Comparison of ENCODE assay signal across 25 cellular contexts in genomic region chr2:142767847-142768246, GRCh38.
DNase-seq lines count a peak whose midpoint lies in the region; ATAC-seq, FAIRE-seq and TF ChIP-seq lines count a peak whose summit lies in the region.
"Had no signal": no experiment of that assay in that cellular context is flagged by ENCODE, and none has a peak within 500 bp of the region (broad histone marks: within the 10 kb centered on the region; RNA-seq: fewer than 3 reads in every experiment).

No MANE protein-coding gene starts in this region.

- DNase-seq in HepG2 (ENCODE audit: low spot score) (no peak), right lobe of liver (no peak), IMR-90 (no peak), K562 (ENCODE audit: extremely low read depth in 1 of 4, low spot score in 3 of 4) (no peak), kidney (no peak), OCI-M2 (lab: John Stamatoyannopoulos, UW; ENCODE audit: unreplicated experiment) (no peak), left ventricle myocardium inferior (no peak)
- DNase-seq in stimulated activated CD4-positive, alpha-beta T cell treated with anti-CD3 and anti-CD28 coated beads, Interleukin-4, amount 100 ng/mL, for 4 hours = no peak
- DNase-seq: BE2C; C1 segment of cervical spinal cord; CD4-positive, alpha-beta memory T cell; CD4-positive, CD25-positive, alpha-beta regulatory T cell; CD8-positive, alpha-beta memory T cell; COR-L47; DMS 273 treated with DMSO at 0.1 percent for 48 hours; DMS153; DMS53; DMS79; DND-41; EL; GDM1 had no signal

- dilution Hi-C loops in IMR-90 (cut with HindIII; ENCODE audit: low sequenced_read_pairs, unreplicated experiment) = no loop called here

- TF ChIP-seq RAD21 in HepG2 (CRISPR knock-in tag; IDR thresholded peaks at IDR 0.05) = no peak
- TF ChIP-seq RAD21 in IMR-90 (IDR thresholded peaks at IDR 0.05; ENCODE audit: low read length) = no peak
- no peak for TF ChIP-seq RAD21 in K562 (CRISPR knock-in tag; conservative IDR thresholded peaks at IDR 0.05 in 1 of 2, IDR thresholded peaks at IDR 0.05 in 1 of 2)

- H3K23ac ChIP-seq in IMR-90 (ENCODE audit: low read depth, low read length) = no peak overlapping the region

- no peak overlapping the region for H3K56ac ChIP-seq in IMR-90 (ENCODE audit: extremely low read depth, insufficient read depth, low read length)

- H2BK15ac ChIP-seq in IMR-90 (ENCODE audit: low read depth, low read length) = no peak overlapping the region

- H3K4me3 ChIP-seq in HepG2 (replicated peaks in 1 of 3; ENCODE audit: insufficient read depth in 1 of 3, low read depth in 2 of 3, low read length in 3 of 3) = no peak overlapping the region
- H3K4me3 ChIP-seq in right lobe of liver = no peak overlapping the region
- H3K4me3 ChIP-seq in IMR-90 (ENCODE audit: insufficient read depth, low read depth, low read length) = no peak overlapping the region
- H3K4me3 ChIP-seq in K562 = no peak overlapping the region
- no peak overlapping the region for H3K4me3 ChIP-seq in kidney (ENCODE audit: low read length in 2 of 2)
- no peak overlapping the region for H3K4me3 ChIP-seq in left ventricle myocardium inferior
- H3K4me3 ChIP-seq: BLaER1, GM12878 had no signal

- CTCF ChIA-PET in HepG2 (lab: Yijun Ruan, JAX; ENCODE audit: low intra/inter-chr PET ratio, low total read pairs) (no interaction called here), IMR-90 (lab: Yijun Ruan, JAX) (no interaction called here), K562 (lab: Yijun Ruan, JAX; ENCODE audit: low intra/inter-chr PET ratio) (no interaction called here)

- no TSS peak for BruUV-seq in HepG2 (replicated peaks; lab: Mats Ljungman, UMichigan)
- BruUV-seq in IMR-90 (replicated peaks; lab: Mats Ljungman, UMichigan) = no TSS peak
- no TSS peak for BruUV-seq in K562 (replicated peaks; lab: Mats Ljungman, UMichigan)

- H3K9ac ChIP-seq in HepG2 (ENCODE audit: insufficient read depth, low read depth, low read length) = no peak overlapping the region
- H3K9ac ChIP-seq in IMR-90 (ENCODE audit: low read depth, low read length) = no peak overlapping the region
- H3K9ac ChIP-seq in K562 (ENCODE audit: insufficient read depth in 1 of 2, low read depth in 2 of 2, low read length in 2 of 2) = no peak overlapping the region
- no peak overlapping the region for H3K9ac ChIP-seq in kidney (ENCODE audit: low read length in 2 of 2)
- H3K9ac ChIP-seq: BLaER1 had no signal

- H3K79me2 ChIP-seq in HepG2 (ENCODE audit: insufficient read depth, low read length) = no peaks in the 10 kb centered on the region
- H3K79me2 ChIP-seq in K562 (ENCODE audit: control insufficient read depth, insufficient read depth, low read length) = no peaks in the 10 kb centered on the region

- H2BK5ac ChIP-seq in IMR-90 (ENCODE audit: low read depth, low read length, poor library complexity, severe bottlenecking) = no peak overlapping the region

- no peak overlapping the region for H3K4ac ChIP-seq in IMR-90 (ENCODE audit: low read depth, low read length)

- no peaks in the 10 kb centered on the region for H3K36me3 ChIP-seq in HepG2 (replicated peaks in 1 of 2; ENCODE audit: control insufficient read depth in 1 of 2, insufficient read depth in 2 of 2, low read length in 2 of 2)
- H3K36me3 ChIP-seq in right lobe of liver = no peaks in the 10 kb centered on the region
- no peaks in the 10 kb centered on the region for H3K36me3 ChIP-seq in IMR-90 (ENCODE audit: control insufficient read depth, insufficient read depth, low read length)
- no peaks in the 10 kb centered on the region for H3K36me3 ChIP-seq in K562 (ENCODE audit: control insufficient read depth, insufficient read depth, low read length)
- H3K36me3 ChIP-seq in kidney (ENCODE audit: control insufficient read depth in 1 of 2, insufficient read depth in 2 of 2, low read length in 2 of 2) = no peaks in the 10 kb centered on the region
- H3K36me3 ChIP-seq in left ventricle myocardium inferior = no peaks in the 10 kb centered on the region
- H3K36me3 ChIP-seq: BE2C, BLaER1 had no signal

- ATAC-seq in HepG2 (no peak), right lobe of liver (no peak), IMR-90 (ENCODE audit: low read depth) (no peak), K562 (no peak)
- ATAC-seq: GM12878 had no signal

- H2AK9ac ChIP-seq in IMR-90 (replicated peaks; ENCODE audit: low read depth, low read length, poor library complexity) = no peak overlapping the region

- no peaks in the 10 kb centered on the region for H3K4me1 ChIP-seq in HepG2 (ENCODE audit: insufficient read depth, low read length)
- H3K4me1 ChIP-seq in right lobe of liver = no peaks in the 10 kb centered on the region
- no peaks in the 10 kb centered on the region for H3K4me1 ChIP-seq in IMR-90 (ENCODE audit: control insufficient read depth, insufficient read depth, low read length)
- H3K4me1 ChIP-seq in K562 (replicated peaks in 1 of 2; ENCODE audit: control insufficient read depth in 2 of 2, insufficient read depth in 2 of 2, low read length in 2 of 2) = no peaks in the 10 kb centered on the region
- no peaks in the 10 kb centered on the region for H3K4me1 ChIP-seq in kidney (ENCODE audit: control insufficient read depth in 1 of 2, insufficient read depth in 1 of 2, low read depth in 1 of 2, low read length in 2 of 2)
- H3K4me1 ChIP-seq in left ventricle myocardium inferior = no peaks in the 10 kb centered on the region
- H3K4me1 ChIP-seq: BE2C, BLaER1 had no signal

- H3K4me2 ChIP-seq in HepG2 (ENCODE audit: low read depth, low read length) (no peak overlapping the region), IMR-90 (ENCODE audit: low read depth, low read length) (no peak overlapping the region), K562 (ENCODE audit: insufficient read depth, low read length) (no peak overlapping the region)
- H3K4me2 ChIP-seq: BLaER1 had no signal

- H3K27ac ChIP-seq in HepG2 (ENCODE audit: extremely low read length, insufficient read depth, low read length) = no peak overlapping the region
- H3K27ac ChIP-seq in right lobe of liver = no peak overlapping the region
- no peak overlapping the region for H3K27ac ChIP-seq in IMR-90 (ENCODE audit: insufficient read depth, low read length)
- no peak overlapping the region for H3K27ac ChIP-seq in K562 (ENCODE audit: extremely low read depth, low read depth, low read length)
- no peak overlapping the region for H3K27ac ChIP-seq in kidney (ENCODE audit: low read depth in 2 of 2, low read length in 2 of 2)
- no peak overlapping the region for H3K27ac ChIP-seq in left ventricle myocardium inferior (replicated peaks)
- H3K27ac ChIP-seq: 22Rv1, BLaER1 had no signal

- H2BK120ac ChIP-seq in IMR-90 (ENCODE audit: low read depth, low read length) = no peak overlapping the region

- POLR2A ChIA-PET in HepG2 (lab: Yijun Ruan, JAX) (no interaction called here), IMR-90 (lab: Charles Lee; ENCODE audit: unreplicated experiment) (no interaction called here), K562 (lab: Yijun Ruan, JAX) (no interaction called here)

- H4K5ac ChIP-seq in IMR-90 (ENCODE audit: low read depth, low read length) = no peak overlapping the region

- no peak overlapping the region for H2BK20ac ChIP-seq in IMR-90 (ENCODE audit: low read depth, low read length)

- H4K91ac ChIP-seq in IMR-90 (ENCODE audit: insufficient read depth, low read depth, low read length) = no peak overlapping the region

- TF ChIP-seq EP300 in HepG2 (IDR thresholded peaks at IDR 0.05; ENCODE audit: low read depth in 2 of 2, low read length in 2 of 2) (no peak), HepG2 (CRISPR knock-in tag; IDR thresholded peaks at IDR 0.05; ENCODE audit: borderline replicate concordance) (no peak), K562 (IDR thresholded peaks at IDR 0.05; ENCODE audit: low read length) (no peak)

- H3K79me1 ChIP-seq in IMR-90 (ENCODE audit: low read depth in 1 of 2, low read length in 2 of 2) = no peaks in the 10 kb centered on the region

- FAIRE-seq in HepG2 (lab: Jason Lieb, UNC) = no peak
- FAIRE-seq in K562 (lab: Jason Lieb, UNC) = no peak
- FAIRE-seq in kidney (lab: Jason Lieb, UNC) = peak; percentile 37
- FAIRE-seq: GM12878, GM18507 had no signal

- H2AFZ ChIP-seq in HepG2 (ENCODE audit: low read length) = no peak overlapping the region
- H2AFZ ChIP-seq in IMR-90 (replicated peaks; ENCODE audit: low read length, poor library complexity) = no peak overlapping the region
- no peak overlapping the region for H2AFZ ChIP-seq in K562 (ENCODE audit: low read depth, low read length)

- no peak overlapping the region for H3K18ac ChIP-seq in IMR-90 (ENCODE audit: low read depth, low read length)

- no peak overlapping the region for H2AK5ac ChIP-seq in IMR-90 (ENCODE audit: low read depth, low read length)

- in situ Hi-C loops in HepG2 (cut with HindIII; ENCODE audit: extremely low pct_ligation_motif_present, low pct_unique_long_range_greater_than_20kb) = no loop called here
- in situ Hi-C loops in IMR-90 (cut with MboI; ENCODE audit: low sequenced_read_pairs) = no loop called here
- in situ Hi-C loops in K562 (cut with MboI) = no loop called here

- H3K27me3 ChIP-seq in HepG2 (ENCODE audit: control insufficient read depth in 1 of 2, insufficient read depth in 2 of 2, low read length in 2 of 2) (no peaks in the 10 kb centered on the region), right lobe of liver (no peaks in the 10 kb centered on the region), IMR-90 (ENCODE audit: control insufficient read depth, insufficient read depth, low read length) (no peaks in the 10 kb centered on the region), K562 (ENCODE audit: control insufficient read depth in 2 of 2, insufficient read depth in 2 of 2, low read length in 2 of 2) (no peaks in the 10 kb centered on the region), left ventricle myocardium inferior (ENCODE audit: low read depth) (no peaks in the 10 kb centered on the region)
- H3K27me3 ChIP-seq: BE2C, BLaER1 had no signal

- no peak for TF ChIP-seq POLR2A in HepG2 (IDR thresholded peaks at IDR 0.05; ENCODE audit: insufficient read depth in 1 of 2, low read depth in 2 of 2, low read length in 2 of 2)
- TF ChIP-seq POLR2A in right lobe of liver (IDR thresholded peaks at IDR 0.05) = no peak
- TF ChIP-seq POLR2A in IMR-90 (IDR thresholded peaks at IDR 0.05; ENCODE audit: low read depth, low read length) = no peak
- TF ChIP-seq POLR2A in K562 (conservative IDR thresholded peaks at IDR 0.05) = no peak

- TF ChIP-seq CTCF in HepG2 (CRISPR knock-in tag; IDR thresholded peaks at IDR 0.05) (no peak), right lobe of liver (IDR thresholded peaks at IDR 0.05) (no peak), IMR-90 (conservative IDR thresholded peaks at IDR 0.05; ENCODE audit: low read depth, low read length) (no peak), K562 (IDR thresholded peaks at IDR 0.05 in 2 of 3, conservative IDR thresholded peaks at IDR 0.05 in 1 of 3; ENCODE audit: insufficient read depth in 2 of 3, low read depth in 1 of 3, low read length in 3 of 3) (no peak), kidney (IDR thresholded peaks at IDR 0.05; ENCODE audit: borderline replicate concordance, extremely low read depth, insufficient read depth) (no peak), left ventricle myocardium inferior (IDR thresholded peaks at IDR 0.05; ENCODE audit: borderline replicate concordance) (no peak)

- H4K8ac ChIP-seq in IMR-90 (ENCODE audit: low read depth in 2 of 2, low read length in 2 of 2) = no peak overlapping the region

- H3K14ac ChIP-seq in IMR-90 (replicated peaks; ENCODE audit: low read depth, low read length) = no peak overlapping the region

- H4K20me1 ChIP-seq in HepG2 (ENCODE audit: insufficient read depth, low read length) = no peaks in the 10 kb centered on the region
- H4K20me1 ChIP-seq in IMR-90 (ENCODE audit: insufficient read depth, low read length) = no peaks in the 10 kb centered on the region
- H4K20me1 ChIP-seq in K562 (replicated peaks; ENCODE audit: control insufficient read depth, insufficient read depth, low read length) = no peaks in the 10 kb centered on the region
- H4K20me1 ChIP-seq: BLaER1 had no signal

- H3K9me1 ChIP-seq in IMR-90 (ENCODE audit: insufficient read depth, low read length) (no peaks in the 10 kb centered on the region), K562 (ENCODE audit: control insufficient read depth, insufficient read depth, low read length) (no peaks in the 10 kb centered on the region)

- intact Hi-C loops in HepG2 (cut with micrococcal nuclease; ENCODE audit: unreplicated experiment) (no loop called here), right lobe of liver (cut with DNase I) (no loop called here), IMR-90 (cut with micrococcal nuclease) (no loop called here), K562 (cut with micrococcal nuclease) (no loop called here), kidney (cut with DNase I) (no loop called here), left ventricle myocardium inferior (cut with micrococcal nuclease) (no loop called here)

- H3K9me3 ChIP-seq in HepG2 (ENCODE audit: low read length) = peaks cover 11% of the 10 kb centered on the region; the same call in 1 of the 2 replicates
- H3K9me3 ChIP-seq in right lobe of liver = no peaks in the 10 kb centered on the region
- H3K9me3 ChIP-seq in IMR-90 (ENCODE audit: control insufficient read depth, insufficient read depth, low read length) = peaks cover 6% of the 10 kb centered on the region
- no peaks in the 10 kb centered on the region for H3K9me3 ChIP-seq in K562 (replicated peaks; ENCODE audit: control insufficient read depth, insufficient read depth, low read depth, low read length)
- H3K9me3 ChIP-seq in kidney (ENCODE audit: control insufficient read depth in 1 of 2, low read length in 2 of 2) = peaks cover 0 to 9% of the 10 kb centered on the region in 2 donors
- peaks cover 78% of the 10 kb centered on the region for H3K9me3 ChIP-seq in left ventricle myocardium inferior (replicated peaks)
- H3K9me3 ChIP-seq: BE2C had no signal

Comparison
In these comparisons a context has a peak if more than half of its experiments do, and no peak if none do; other contexts are left out.
1. Of the 241 proteins assayed by ChIP-seq in both HepG2 and K562: peak only in HepG2: none; only in K562: MAFG; in both: MAFF and MAFK; in neither: 238.